Comparison of ENCODE assay signal across 9 cellular contexts in the genomic region with DNA sequence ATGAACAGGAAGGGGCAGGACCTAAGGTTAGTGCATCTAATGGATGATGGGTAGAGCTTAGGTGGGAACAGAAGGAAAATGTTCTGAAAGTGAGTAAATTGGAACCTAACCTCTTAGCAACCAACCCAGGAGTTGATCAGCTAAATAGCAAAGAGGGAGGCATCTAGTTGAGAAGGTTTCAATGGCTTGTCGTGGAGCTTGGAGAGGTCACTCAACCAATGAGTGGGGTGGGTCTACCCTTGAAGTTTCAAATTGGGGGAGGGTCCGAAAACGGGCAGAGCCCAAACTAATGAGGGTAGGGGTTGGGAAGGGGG. TPM values are rescaled to one million over a fixed set of nuclear protein-coding genes. Genes with fewer than 3 reads are reported as not detected.
DNase-seq lines count a peak whose midpoint lies in the region; FAIRE-seq and TF ChIP-seq lines count a peak whose summit lies in the region.
"Had no signal": no experiment of that assay in that cellular context is flagged by ENCODE, and none has a peak within 500 bp of the region (broad histone marks: within the 10 kb centered on the region; RNA-seq: fewer than 3 reads in every experiment).

No MANE protein-coding gene starts in this region.

- no peaks in the 10 kb centered on the region for H3K9me3 Mint-ChIP-seq in CD8-positive, alpha-beta memory T cell

- H3K27ac Mint-ChIP-seq in CD8-positive, alpha-beta memory T cell = peak overlapping the region; percentile 2 to 91 (median 66)

- H3K36me3 Mint-ChIP-seq in CD8-positive, alpha-beta memory T cell = no peaks in the 10 kb centered on the region

- TF ChIP-seq CTCF in LNCaP clone FGC (IDR thresholded peaks at IDR 0.05; ENCODE audit: control insufficient read depth, extremely low read depth, insufficient read depth) (no peak), colonic mucosa (IDR thresholded peaks at IDR 0.05) (peak; percentile 11), neutrophil (IDR thresholded peaks at IDR 0.05) (no peak), D721Med (IDR thresholded peaks at IDR 0.05; ENCODE audit: insufficient read depth, missing control alignments) (no peak), GM10248 (IDR thresholded peaks at IDR 0.05; ENCODE audit: control extremely low read depth, extremely low read depth, low read depth, missing control alignments) (no peak)

- no peak for DNase-seq in CD8-positive, alpha-beta memory T cell
- no peak for DNase-seq in LNCaP clone FGC (ENCODE audit: low read depth)
- no peak for DNase-seq in colonic mucosa
- no peak for DNase-seq in NCI-H2171 treated with DMSO at 0.1 percent for 48 hours (lab: John Stamatoyannopoulos, UW)
- DNase-seq in GM19239 (ENCODE audit: insufficient read length, low spot score) = no peak
- DNase-seq in D721Med (ENCODE audit: insufficient read length, low spot score) = no peak
- DNase-seq in GM10248 (ENCODE audit: extremely low spot score) = no peak

- peaks cover 12 to 19% of the 10 kb centered on the region in 2 donors for H3K27me3 Mint-ChIP-seq in CD8-positive, alpha-beta memory T cell

- peaks cover 14% of the 10 kb centered on the region for H3K4me1 ChIP-seq in CD8-positive, alpha-beta memory T cell (ENCODE audit: insufficient read depth, low read length)
- H3K4me1 ChIP-seq in colonic mucosa (no peaks in the 10 kb centered on the region), neutrophil (ENCODE audit: control insufficient read depth in 1 of 2, insufficient read depth in 1 of 2, low read depth in 1 of 2, low read length in 1 of 2) (peaks cover 21 to 29% of the 10 kb centered on the region in 2 experiments)

- peaks cover 9% of the 10 kb centered on the region for H3K27me3 ChIP-seq in CD8-positive, alpha-beta memory T cell (ENCODE audit: insufficient read depth, low read length, poor library complexity, severe bottlenecking)
- H3K27me3 ChIP-seq in colonic mucosa = peaks cover 25% of the 10 kb centered on the region
- peaks cover 56% of the 10 kb centered on the region for H3K27me3 ChIP-seq in neutrophil

- CTCF ChIA-PET in CD8-positive, alpha-beta memory T cell (lab: Charles Lee) = interaction anchor here (0.8 to 1.7 kb wide), 5 partner anchors 17 to 107 kb away, joined by 3 to 4 read pairs (median 3); no protein-coding TSS in a partner anchor
- CTCF ChIA-PET in GM10248 (lab: Yijun Ruan, JAX) = interaction anchor here (0.8 to 2.2 kb wide), 18 partner anchors 8 to 267 kb away, joined by 3 to 14 read pairs (median 4); a partner anchor contains a TSS

- peak overlapping the region; percentile 51 to 83 (median 58) for H3K4me3 Mint-ChIP-seq in CD8-positive, alpha-beta memory T cell

- H3K36me3 ChIP-seq in CD8-positive, alpha-beta memory T cell (ENCODE audit: insufficient read depth, low read length) = no peaks in the 10 kb centered on the region
- H3K36me3 ChIP-seq in colonic mucosa (no peaks in the 10 kb centered on the region), neutrophil (no peaks in the 10 kb centered on the region)
- H3K36me3 ChIP-seq: SJCRH30 had no signal

- no peak overlapping the region for H3K27ac ChIP-seq in CD8-positive, alpha-beta memory T cell (ENCODE audit: low read depth, low read length)
- H3K27ac ChIP-seq in colonic mucosa = no peak overlapping the region
- H3K27ac ChIP-seq in neutrophil = peak overlapping the region; percentile 65

- H3K4me3 ChIP-seq in CD8-positive, alpha-beta memory T cell (ENCODE audit: low read length) = peak overlapping the region; percentile 13
- H3K4me3 ChIP-seq in LNCaP clone FGC (ENCODE audit: low read depth, low read length) (peak overlapping the region; percentile 22; the same call in 1 of the 2 replicates), colonic mucosa (no peak overlapping the region), neutrophil (ENCODE audit: low read depth in 1 of 2, low read length in 1 of 2) (peak overlapping the region; percentile 43 to 63)

- POLR2A ChIA-PET in CD8-positive, alpha-beta memory T cell (lab: Charles Lee) = interaction anchor here (0.7 to 1.8 kb wide), 6 partner anchors 20 to 1293 kb away, joined by 3 to 9 read pairs (median 4); a partner anchor contains a TSS
- POLR2A ChIA-PET in GM10248 (lab: Yijun Ruan, JAX) = interaction anchor here (0.5 to 0.6 kb wide), 3 partner anchors 15 to 266 kb away, joined by 3 read pairs; no protein-coding TSS in a partner anchor

- H3K4me1 Mint-ChIP-seq in CD8-positive, alpha-beta memory T cell = peaks cover 14 to 26% (median 25%) of the 10 kb centered on the region in 3 donors

- intact Hi-C loops in colonic mucosa (cut with DNase I) = no loop called here

- H3K9ac ChIP-seq in colonic mucosa (ENCODE audit: low read depth in 2 of 2, low read length in 2 of 2) = no peak overlapping the region

- no peaks in the 10 kb centered on the region for H3K9me3 ChIP-seq in CD8-positive, alpha-beta memory T cell (ENCODE audit: low read length)
- H3K9me3 ChIP-seq in colonic mucosa (no peaks in the 10 kb centered on the region), neutrophil (no peaks in the 10 kb centered on the region)
- H3K9me3 ChIP-seq: SJCRH30 had no signal

- FAIRE-seq in GM19239 (lab: Jason Lieb, UNC) (no peak), D721Med (lab: Jason Lieb, UNC) (no peak)

RNA-seq across cellular contexts. Expression of a gene that starts 5.7 kb away (rescaled TPM):
- total RNA-seq in CD8-positive, alpha-beta memory T cell = 100 to 1,000 TPM; 103 to 104 TPM
- 159 TPM for polyA plus RNA-seq in CD8-positive, alpha-beta memory T cell
- total RNA-seq in colonic mucosa = 10 to 100 TPM; 53.6 to 87.8 TPM

RNA-seq across cellular contexts. Expression of a gene that starts 30.2 kb away (rescaled TPM):
- 100 to 1,000 TPM; 103 to 111 TPM for total RNA-seq in CD8-positive, alpha-beta memory T cell
- polyA plus RNA-seq in CD8-positive, alpha-beta memory T cell = 40.0 TPM
- total RNA-seq in colonic mucosa = 100 to 1,000 TPM; 143 to 231 TPM
